In the genomic region with DNA sequence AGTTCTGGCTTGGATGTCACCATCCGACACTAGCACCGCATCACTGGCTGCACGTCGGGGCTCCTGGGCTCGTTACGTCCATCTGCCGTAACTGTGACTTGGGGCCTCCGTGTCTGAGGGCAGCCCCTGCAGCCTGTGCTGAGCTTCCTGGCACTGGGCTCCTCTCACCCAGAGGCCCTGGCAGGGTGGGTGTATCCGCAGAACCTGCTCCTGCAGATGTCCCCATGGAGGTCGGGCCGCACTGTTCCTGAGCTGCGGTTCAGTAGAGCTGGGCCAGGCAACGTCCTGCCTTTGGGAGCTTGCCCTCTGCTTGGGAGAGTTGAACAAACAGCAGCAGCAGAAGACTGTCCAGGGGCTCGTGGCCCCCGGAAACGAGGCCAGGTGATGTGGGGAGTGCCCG, we compare ENCODE assay signal across 18 cellular contexts.
"Had no signal": no experiment of that assay in that cellular context is flagged by ENCODE, and none has a peak within 500 bp of the region (broad histone marks: within the 10 kb centered on the region; RNA-seq: fewer than 3 reads in every experiment).

No MANE protein-coding gene starts in this region.

- H3K9me3 ChIP-seq: esophagus muscularis mucosa, ovary, tibial nerve had no signal

- H3K9me3 Mint-ChIP-seq: activated naive CD4-positive, alpha-beta T cell treated with anti-CD3 and anti-CD28 coated beads, Interleukin-2, amount 50 U/mL, for 72 hours; activated T-cell treated with anti-CD3 and anti-CD28 coated beads, Interleukin-2, amount 50 U/mL, for 72 hours had no signal

- H3K36me3 Mint-ChIP-seq: activated naive CD4-positive, alpha-beta T cell treated with anti-CD3 and anti-CD28 coated beads, Interleukin-2, amount 50 U/mL, for 72 hours; natural killer cell treated with Interleukin-12 subunit alpha and Interleukin-12 subunit beta and Interleukin-15 and Interleukin-18, amount 100 ng/mL, for 72 hours had no signal

- H3K36me3 ChIP-seq: esophagus muscularis mucosa, ovary, tibial nerve had no signal

- ATAC-seq: activated naive CD4-positive, alpha-beta T cell treated with anti-CD3 and anti-CD28 coated beads, Interleukin-2, amount 50 U/mL, for 72 hours; activated T-cell treated with anti-CD3 and anti-CD28 coated beads, Interleukin-2, amount 50 U/mL, for 72 hours; natural killer cell treated with Interleukin-12 subunit alpha and Interleukin-12 subunit beta and Interleukin-15 and Interleukin-18, amount 100 ng/mL, for 72 hours had no signal

- H3K4me3 ChIP-seq: esophagus muscularis mucosa, ovary, tibial nerve had no signal

- FAIRE-seq: kidney had no signal

- H3K4me3 Mint-ChIP-seq: activated T-cell treated with anti-CD3 and anti-CD28 coated beads, Interleukin-2, amount 50 U/mL, for 72 hours; natural killer cell treated with Interleukin-12 subunit alpha and Interleukin-12 subunit beta and Interleukin-15 and Interleukin-18, amount 100 ng/mL, for 72 hours had no signal

- DNase-seq: activated CD4-positive, alpha-beta T cell treated with anti-CD3 and anti-CD28 coated beads, Interleukin-2, amount 50 U/mL, for 48 hours; activated CD4-positive, CD25-positive, alpha-beta regulatory T cell treated with anti-CD3 and anti-CD28 coated beads, Interleukin-2, amount 50 U/mL, for 72 hours; activated gamma-delta T cell; activated T-cell treated with anti-CD3 and anti-CD28 coated beads, Interleukin-2, amount 50 U/mL, for 72 hours; hippocampal formation; kidney; ovary; stimulated activated CD4-positive, alpha-beta T cell treated with anti-CD3 and anti-CD28 coated beads, Interleukin-15, amount 100 ng/mL, for 24 hours; stimulated activated CD4-positive, alpha-beta T cell treated with anti-CD3 and anti-CD28 coated beads, Interleukin-4, amount 100 ng/mL, for 24 hours; stimulated activated CD8-positive, alpha-beta memory T cell treated with anti-CD3 and anti-CD28 coated beads, Interleukin-4, amount 100 ng/mL, for 48 hours; stimulated activated naive CD4-positive, alpha-beta T cell treated with Interleukin-2 at 50 U/mL for 16 hours; substantia nigra; T-helper 1 cell; T1000 had no signal

- H3K27ac Mint-ChIP-seq: activated naive CD4-positive, alpha-beta T cell treated with anti-CD3 and anti-CD28 coated beads, Interleukin-2, amount 50 U/mL, for 72 hours; activated T-cell treated with anti-CD3 and anti-CD28 coated beads, Interleukin-2, amount 50 U/mL, for 72 hours; natural killer cell treated with Interleukin-12 subunit alpha and Interleukin-12 subunit beta and Interleukin-15 and Interleukin-18, amount 100 ng/mL, for 72 hours had no signal

- H3K27ac ChIP-seq: esophagus muscularis mucosa, ovary, tibial nerve had no signal

- H3K27me3 ChIP-seq: esophagus muscularis mucosa, ovary, tibial nerve had no signal
